ENCODE assay signal across 8 cellular contexts in the genomic region with DNA sequence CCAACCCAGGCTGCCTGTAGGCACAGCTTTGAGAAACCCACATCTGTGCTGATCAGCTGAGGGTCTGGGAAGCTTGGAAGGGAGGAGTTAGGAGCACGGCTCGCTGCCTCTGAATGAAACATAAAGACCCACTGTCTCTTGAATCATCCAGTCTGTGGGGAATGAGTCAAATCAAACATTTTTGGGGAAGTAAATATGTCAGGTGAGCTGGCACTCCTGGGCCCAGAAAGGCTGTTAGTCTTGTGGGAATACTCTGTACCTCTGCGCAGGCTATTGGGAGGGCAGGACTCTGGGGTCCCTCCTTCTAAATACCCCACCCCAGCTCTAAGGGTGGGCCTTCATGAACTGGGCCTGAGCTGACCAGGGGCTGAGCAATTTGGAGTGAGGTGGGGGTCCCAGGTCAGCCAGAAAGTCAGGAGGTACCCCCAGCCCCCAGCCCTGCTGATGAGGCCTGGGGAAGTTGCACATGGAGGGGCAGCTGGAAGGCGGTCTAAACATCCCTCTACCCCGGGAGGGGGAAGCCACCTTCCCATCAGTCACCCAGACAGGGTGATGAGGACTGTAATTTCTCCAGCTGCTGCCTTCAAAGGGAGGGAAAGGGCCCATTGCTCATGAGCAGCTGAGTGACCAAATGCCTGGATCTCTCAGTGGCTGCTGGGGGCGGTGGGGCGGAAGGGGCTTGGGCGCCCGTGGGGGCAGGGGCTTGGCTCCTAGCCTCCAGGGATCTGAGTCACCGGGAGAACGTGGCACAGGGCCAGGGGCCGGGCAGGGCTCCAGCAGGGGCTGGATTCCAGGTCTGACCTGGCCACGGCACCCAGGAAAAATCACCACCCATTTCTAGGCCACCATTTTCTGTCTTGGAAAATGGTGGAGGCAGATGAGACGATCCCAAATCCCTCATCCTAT. TPM values are rescaled to one million over a fixed set of nuclear protein-coding genes. Genes with fewer than 3 reads are reported as not detected.
DNase-seq lines count a peak whose midpoint lies in the region; ATAC-seq and TF ChIP-seq lines count a peak whose summit lies in the region.

No MANE protein-coding gene starts in this region.

- H3K4me1 Mint-ChIP-seq in endothelial cell (ENCODE audit: unreplicated experiment): peaks cover 3% of the 10 kb centered on the region

- no peaks in the 10 kb centered on the region for H3K36me3 Mint-ChIP-seq in endothelial cell (ENCODE audit: low read depth, unreplicated experiment)

- H3K4me1 ChIP-seq in Panc1 (ENCODE audit: control insufficient read depth, insufficient read depth, low read length) (peaks cover 20% of the 10 kb centered on the region), left ventricle myocardium inferior (peaks cover 35% of the 10 kb centered on the region), MM.1S (ENCODE audit: low read length) (no peaks in the 10 kb centered on the region)

- H3K27ac Mint-ChIP-seq in endothelial cell (ENCODE audit: unreplicated experiment): no peak overlapping the region

- ATAC-seq in GM19463 (IDR thresholded peaks at IDR 0.05; ENCODE audit: unreplicated experiment): peak; percentile 58
- ATAC-seq in Panc1: peak; percentile 48
- no peak for ATAC-seq in HG03432 (IDR thresholded peaks at IDR 0.05; ENCODE audit: unreplicated experiment)

- H3K79me2 ChIP-seq in MM.1S (ENCODE audit: low read length): no peaks in the 10 kb centered on the region

- peaks cover 6% of the 10 kb centered on the region for H3K27me3 Mint-ChIP-seq in endothelial cell (ENCODE audit: unreplicated experiment)

- TF ChIP-seq CTCF in Panc1 (IDR thresholded peaks at IDR 0.05): no peak
- TF ChIP-seq CTCF in left ventricle myocardium inferior (IDR thresholded peaks at IDR 0.05; ENCODE audit: borderline replicate concordance): no peak
- no peak for TF ChIP-seq CTCF in endothelial cell (IDR thresholded peaks at IDR 0.05; ENCODE audit: unreplicated experiment)
- no peak for TF ChIP-seq CTCF in MM.1S (IDR thresholded peaks at IDR 0.05; ENCODE audit: low read length)

- no peak overlapping the region for H3K27ac ChIP-seq in Panc1 (ENCODE audit: low read length)
- no peak overlapping the region for H3K27ac ChIP-seq in left ventricle myocardium inferior (replicated peaks)
- no peak overlapping the region for H3K27ac ChIP-seq in MM.1S (ENCODE audit: low read length)

- H3K9me2 ChIP-seq in MM.1S (replicated peaks; ENCODE audit: insufficient read depth, low read length): no peaks in the 10 kb centered on the region

- POLR2A ChIA-PET in Panc1 (lab: Charles Lee): no interaction called here

- no peaks in the 10 kb centered on the region for H3K9me3 Mint-ChIP-seq in endothelial cell (ENCODE audit: unreplicated experiment)

- no peak overlapping the region for H3K4me3 Mint-ChIP-seq in endothelial cell (ENCODE audit: unreplicated experiment)

- in situ Hi-C loops in Panc1 (cut with HindIII; ENCODE audit: low pct_unique_long_range_greater_than_20kb, low sequenced_read_pairs): no loop called here

- H3K36me3 ChIP-seq in Panc1 (ENCODE audit: control insufficient read depth, insufficient read depth, low read length) (no peaks in the 10 kb centered on the region), left ventricle myocardium inferior (no peaks in the 10 kb centered on the region), MM.1S (replicated peaks; ENCODE audit: insufficient read depth, low read length) (no peaks in the 10 kb centered on the region)

- intact Hi-C loops in Panc1 (cut with micrococcal nuclease; ENCODE audit: unreplicated experiment): no loop called here
- intact Hi-C loops in left ventricle myocardium inferior (cut with micrococcal nuclease): no loop called here

- H3K4me2 ChIP-seq in MM.1S (ENCODE audit: low read depth, low read length): no peak overlapping the region

- H3K4me3 ChIP-seq in Panc1 (ENCODE audit: low read depth in 2 of 2, low read length in 2 of 2) (no peak overlapping the region), left ventricle myocardium inferior (no peak overlapping the region), MM.1S (ENCODE audit: low read length) (no peak overlapping the region)

- H3K9me3 ChIP-seq in Panc1 (ENCODE audit: control insufficient read depth, insufficient read depth, low read depth, low read length) (no peaks in the 10 kb centered on the region), left ventricle myocardium inferior (replicated peaks) (no peaks in the 10 kb centered on the region), MM.1S (replicated peaks; ENCODE audit: insufficient read depth, low read length) (no peaks in the 10 kb centered on the region)

- CTCF ChIA-PET in Panc1 (lab: Charles Lee): interaction anchor here (0.6 kb wide), 1 partner anchor 17 kb away, joined by 5 read pairs; no protein-coding TSS in a partner anchor

- H4K20me1 ChIP-seq in MM.1S (ENCODE audit: insufficient read depth, low read length): no peaks in the 10 kb centered on the region

- H2AFZ ChIP-seq in MM.1S (ENCODE audit: low read length): no peak overlapping the region

- no peaks in the 10 kb centered on the region for H3F3A ChIP-seq in MM.1S (ENCODE audit: insufficient read depth, low read length)

- DNase-seq in AG20443 (ENCODE audit: low spot score) (peak; percentile 34), Panc1 (ENCODE audit: low read depth, low spot score) (no peak), left ventricle myocardium inferior (peak; percentile 66), endothelial cell (ENCODE audit: low spot score) (no peak), MM.1S (no peak)
- DNase-seq in effector CD4-positive, alpha-beta T cell: no peak

- no TSS peak for BruUV-seq in Panc1 (replicated peaks; lab: Mats Ljungman, UMichigan)

- H3K9ac ChIP-seq in MM.1S (ENCODE audit: low read length): no peak overlapping the region

- H3K27me3 ChIP-seq in Panc1 (ENCODE audit: control insufficient read depth, insufficient read depth, low read length): no peaks in the 10 kb centered on the region
- H3K27me3 ChIP-seq in left ventricle myocardium inferior (ENCODE audit: low read depth): peaks cover 64% of the 10 kb centered on the region
- H3K27me3 ChIP-seq in MM.1S (replicated peaks; ENCODE audit: insufficient read depth, low read length): peaks cover 99% of the 10 kb centered on the region

RNA-seq across cellular contexts. Expression of a gene that starts 10.8 kb away (rescaled TPM):
- total RNA-seq in Panc1 (2021; ENCODE audit: unreplicated experiment) (16.3 TPM), left ventricle myocardium inferior (0.58 TPM), endothelial cell (ENCODE audit: unreplicated experiment) (0.33 TPM)
- polyA plus RNA-seq in Panc1 (2012; ENCODE audit: insufficient read length): 16.6 TPM

RNA-seq across cellular contexts. Expression of a gene that starts 31.6 kb away (rescaled TPM):
- total RNA-seq in Panc1 (2021; ENCODE audit: unreplicated experiment) (not detected), left ventricle myocardium inferior (not detected), endothelial cell (ENCODE audit: unreplicated experiment) (not detected)
- 0.13 TPM for polyA plus RNA-seq in Panc1 (2012; ENCODE audit: insufficient read length)

Comparison
In these comparisons a context has a peak if more than half of its experiments do, and no peak if none do; other contexts are left out.
1. DNase-seq: peak in AG20443 (single experiment) and left ventricle myocardium inferior (single experiment); none in Panc1 (single experiment), endothelial cell (single experiment), effector CD4-positive, alpha-beta T cell (single experiment) and MM.1S (single experiment).
2. RNA of a gene that starts 10.8 kb away (total RNA-seq): 16.3 TPM in Panc1 (single experiment); 0.58 TPM in left ventricle myocardium inferior (single experiment) and 0.33 TPM in endothelial cell (single experiment); every median in the first group is over 10 times any median in the second.